In genomic region chr1:180953791-180954721, GRCh38 we compare ENCODE assay signal across 8 cellular contexts. TPM values are rescaled to one million over a fixed set of nuclear protein-coding genes. Genes with fewer than 3 reads are reported as not detected.
A peak's percentile ranks its signal among the peaks of the same experiment; 100 is the strongest.
DNase-seq lines count a peak whose midpoint lies in the region; ATAC-seq, FAIRE-seq and TF ChIP-seq lines count a peak whose summit lies in the region.

No MANE protein-coding gene starts in this region.

- H3K4me1 ChIP-seq in A549, result peaks cover 8% of the 10 kb centered on the region; the same call in 2 of the 3 replicates

- H3K4me3 ChIP-seq in A549, result peak overlapping the region; percentile 67

- POLR2A ChIA-PET in A549 (lab: Yijun Ruan, JAX), result no interaction called here

- no peak for TF ChIP-seq CTCF in A549 (IDR thresholded peaks at IDR 0.05)

- DNase-seq in A549 (ENCODE audit: low read depth in 1 of 2, low spot score in 1 of 2) (peak; percentile 40 to 61), caudate nucleus (lab: John Stamatoyannopoulos, UW) (peak in 56 of 61 donors; percentile 19 to 89 (median 64)), lung microvascular endothelial cell (ENCODE audit: low read depth in 2 of 2) (peak; percentile 55 to 69), NCI-H2196 (lab: John Stamatoyannopoulos, UW; ENCODE audit: unreplicated experiment) (no peak)
- DNase-seq in activated CD4-positive, CD25-positive, alpha-beta regulatory T cell treated with anti-CD3 and anti-CD28 coated beads, Interleukin-2, amount 50 U/mL, for 16 hours (ENCODE audit: low read depth, low spot score), result peak; percentile 33
- peak; percentile 37 to 39 for DNase-seq in stimulated activated CD8-positive, alpha-beta memory T cell treated with anti-CD3 and anti-CD28 coated beads, Interleukin-2, amount 100 ng/mL, for 1 hour (ENCODE audit: low read depth in 2 of 2)

- no peak for FAIRE-seq in A549 (lab: Jason Lieb, UNC)

- 0 out of 2 replicates have a peak, but pooled peaks have one; percentile 38 for TF ChIP-seq POLR2A in A549 (IDR thresholded peaks at IDR 0.05; ENCODE audit: low read length)

- 48% methylated on average over 12 of the region's 94 CpGs for WGBS in A549 (ENCODE audit: missing lambda C conversion rate)

- H3K9me3 ChIP-seq in A549, result no peaks in the 10 kb centered on the region

- ATAC-seq in A549 (peak; percentile 69 to 84), GM18867 (IDR thresholded peaks at IDR 0.05; ENCODE audit: unreplicated experiment) (peak; percentile 82), HG03175 (IDR thresholded peaks at IDR 0.05; ENCODE audit: unreplicated experiment) (peak; percentile 78)

- no peak for TF ChIP-seq EP300 in A549 (IDR thresholded peaks at IDR 0.05)

- CTCF ChIA-PET in A549 (lab: Yijun Ruan, JAX), result interaction anchor here (0.6 to 1.2 kb wide), 5 partner anchors 9 to 236 kb away, joined by 3 to 6 read pairs (median 3); no protein-coding TSS in a partner anchor

- TF ChIP-seq RAD21 in A549 (conservative IDR thresholded peaks at IDR 0.05 in 1 of 2, IDR thresholded peaks at IDR 0.05 in 1 of 2), result no peak; a peak in 1 of 5 replicates

- H3K27ac ChIP-seq in A549 (peak overlapping the region; percentile 87 to 96), caudate nucleus (ENCODE audit: low read depth, low read length) (peak overlapping the region; percentile 67)

- H3K4me2 ChIP-seq in A549, result peak overlapping the region; percentile 90

TF ChIP-seq in A549, 52 proteins besides CTCF, POLR2A, EP300 and RAD21:
- peak; percentile 79; the same call in 1 of the 2 replicates for TF ChIP-seq E2F6 (IDR thresholded peaks at IDR 0.05; ENCODE audit: borderline replicate concordance, low read depth)
- TF ChIP-seq MAX (IDR thresholded peaks at IDR 0.05), result peak; percentile 75; the same call in 1 of the 2 replicates
- 0 out of 2 replicates have a peak, but pooled peaks have one; percentile 51 for TF ChIP-seq TP53 (CRISPR knock-in tag; IDR thresholded peaks at IDR 0.05)
- no peak for TF ChIP-seq HEYL (CRISPR knock-in tag; IDR thresholded peaks at IDR 0.05)
- 0 out of 5 replicates have a peak, but pooled peaks of 1 of the 2 experiments have one; percentile 39 for TF ChIP-seq JUN (IDR thresholded peaks at IDR 0.05)

RNA-seq across cellular contexts. Expression of gene KIAA1614, which starts 41.4 kb away (rescaled TPM):
- polyA plus RNA-seq in A549 (2011; rRNA removed) (0.25 and 0.30 TPM in 2 replicates), A549 (2017; fragmentation: RNase III; extraction: RNeasy Plus Mini Kit Qiagen cat#74134 plus additional on column Dnase treatment) (0.53 to 0.84 TPM (median 0.64 TPM) in 3 replicates)
- 0.35 and 0.44 TPM in 2 replicates for polyA plus RNA-seq in A549 (2012; cell fraction: cytosol; rRNA removed)
- 1.1 and 1.5 TPM in 2 replicates for polyA plus RNA-seq in A549 (2012; cell fraction: nucleus; rRNA removed)
- polyA minus RNA-seq in A549 (2011; rRNA and poly(A)+ RNA removed), result 0.45 and 0.58 TPM in 2 replicates
- 1.5 and 3.6 TPM in 2 replicates for total RNA-seq in lung microvascular endothelial cell
